Comparison of ENCODE assay signal across 1 cellular context in the genomic region with DNA sequence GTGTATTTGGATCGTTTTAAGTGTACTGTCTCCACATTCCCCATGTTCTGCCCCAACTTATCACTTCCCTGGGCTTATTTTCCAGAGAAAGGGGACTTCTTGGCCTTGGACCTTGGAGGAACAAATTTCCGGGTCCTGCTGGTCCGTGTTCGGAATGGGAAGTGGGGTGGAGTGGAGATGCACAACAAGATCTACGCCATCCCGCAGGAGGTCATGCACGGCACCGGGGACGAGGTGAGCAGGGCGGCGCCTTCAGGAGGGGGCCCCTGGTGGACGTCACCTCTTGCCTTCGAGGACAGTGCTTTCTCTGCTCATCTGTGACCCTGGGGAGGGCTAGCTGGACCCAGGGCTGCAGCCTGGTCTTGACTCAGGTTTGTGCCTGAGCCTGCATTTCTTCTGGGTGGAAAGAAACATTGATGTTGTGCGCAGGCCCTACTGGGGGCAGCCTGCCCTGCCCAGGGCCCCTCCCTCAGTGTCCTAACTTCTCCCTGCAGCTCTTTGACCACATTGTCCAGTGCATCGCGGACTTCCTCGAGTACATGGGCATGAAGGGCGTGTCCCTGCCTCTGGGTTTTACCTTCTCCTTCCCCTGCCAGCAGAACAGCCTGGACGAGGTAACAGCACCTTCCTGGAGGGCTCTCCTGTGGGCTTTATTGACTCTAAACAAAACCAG.
TF ChIP-seq lines count a peak whose summit lies in the region.

No MANE protein-coding gene starts in this region.

TF ChIP-seq in HepG2, 621 proteins besides CTCF, POLR2A, EP300 and RAD21 (continued from another document):
- TF ChIP-seq ZNF407 (CRISPR knock-in tag; IDR thresholded peaks at IDR 0.05; ENCODE audit: not compliant biosample characterization): no peak
- peak; percentile 41 for TF ChIP-seq AGO2 (optimal IDR thresholded peaks at IDR 0.05; ENCODE audit: low read depth, low read length)
- TF ChIP-seq ZNF225 (CRISPR knock-in tag; IDR thresholded peaks at IDR 0.05): no peak
- 0 out of 2 replicates have a peak, but pooled peaks have one; percentile 59 for TF ChIP-seq ZNF280B (CRISPR knock-in tag; IDR thresholded peaks at IDR 0.05; ENCODE audit: borderline replicate concordance)
- TF ChIP-seq CEBPB (IDR thresholded peaks at IDR 0.05; ENCODE audit: borderline replicate concordance, low read depth, low read length): no peak
- peak; percentile 74 for TF ChIP-seq RBM22 (optimal IDR thresholded peaks at IDR 0.05; ENCODE audit: low read length)
- TF ChIP-seq SRSF1 (optimal IDR thresholded peaks at IDR 0.05; ENCODE audit: low read depth, low read length): peak; percentile 43
